In the genomic region with DNA sequence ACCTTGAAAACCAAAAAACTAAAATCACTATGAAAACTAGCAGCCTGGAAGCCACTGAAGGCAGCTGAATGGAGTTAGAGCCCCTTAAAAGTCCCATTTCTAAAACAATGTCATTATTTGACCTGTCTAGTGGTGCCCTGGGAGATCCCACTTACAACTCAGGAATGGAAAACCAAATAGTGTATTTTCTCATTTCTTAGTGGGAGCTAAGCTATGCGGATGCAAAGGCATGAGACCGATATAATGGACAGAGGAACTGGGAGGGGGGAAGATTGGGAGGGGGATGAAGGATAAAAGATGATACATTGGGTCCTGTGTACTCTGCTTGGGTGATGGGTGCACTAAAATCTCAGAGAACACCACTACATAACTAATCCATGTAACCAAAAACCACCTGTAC, we compare ENCODE assay signal across 15 cellular contexts. TPM values are rescaled to one million over a fixed set of nuclear protein-coding genes. Genes with fewer than 3 reads are reported as not detected.
DNase-seq lines count a peak whose midpoint lies in the region; ATAC-seq, FAIRE-seq and TF ChIP-seq lines count a peak whose summit lies in the region.
"Had no signal": no experiment of that assay in that cellular context is flagged by ENCODE, and none has a peak within 500 bp of the region (broad histone marks: within the 10 kb centered on the region; RNA-seq: fewer than 3 reads in every experiment).

No MANE protein-coding gene starts in this region.

- peaks cover 0 to 53% (median 42%) of the 10 kb centered on the region in 8 donors for H3K9me3 Mint-ChIP-seq in CD4-positive, alpha-beta memory T cell
- no peaks in the 10 kb centered on the region for H3K9me3 Mint-ChIP-seq in natural killer cell treated with Interleukin-12 subunit alpha and Interleukin-12 subunit beta and Interleukin-15 and Interleukin-18, amount 100 ng/mL, for 72 hours
- H3K9me3 Mint-ChIP-seq in chondrocyte (ENCODE audit: low read depth): peaks cover 14% of the 10 kb centered on the region

- H3K27me3 ChIP-seq in BLaER1 treated with 17β-estradiol and CSF1 and Interleukin-3, amounts not matched to agents 10 nM and 100 nM: no peaks in the 10 kb centered on the region
- H3K27me3 ChIP-seq in CD4-positive, alpha-beta memory T cell (ENCODE audit: insufficient read depth, low read length): no peaks in the 10 kb centered on the region
- H3K27me3 ChIP-seq in GM12878 (replicated peaks in 1 of 2; ENCODE audit: control insufficient read depth in 2 of 2, insufficient read depth in 2 of 2, low read length in 1 of 2): no peaks in the 10 kb centered on the region
- H3K27me3 ChIP-seq: BE2C had no signal

- no peaks in the 10 kb centered on the region for H3K79me2 ChIP-seq in GM12878 (ENCODE audit: control insufficient read depth, insufficient read depth, low read length)

- RAD21 ChIA-PET in GM12878 (lab: Charles Lee; ENCODE audit: unreplicated experiment): interaction anchor here (0.7 kb wide), 1 partner anchor 11 kb away, joined by 5 read pairs; no protein-coding TSS in a partner anchor

- TF ChIP-seq EP300 in GM12878 (IDR thresholded peaks at IDR 0.05; ENCODE audit: borderline replicate concordance in 1 of 2, control insufficient read depth in 1 of 2, low read depth in 2 of 2, low read length in 2 of 2): no peak

- TF ChIP-seq RAD21 in GM12878 (IDR thresholded peaks at IDR 0.05; ENCODE audit: insufficient read depth, low read depth, low read length): no peak

- H3K36me3 ChIP-seq in BLaER1 treated with 17β-estradiol and CSF1 and Interleukin-3, amounts not matched to agents 10 nM and 100 nM: no peaks in the 10 kb centered on the region
- no peaks in the 10 kb centered on the region for H3K36me3 ChIP-seq in CD4-positive, alpha-beta memory T cell (ENCODE audit: insufficient read depth, low read length)
- H3K36me3 ChIP-seq in GM12878 (ENCODE audit: control insufficient read depth in 2 of 2, insufficient read depth in 2 of 2, low read length in 1 of 2): no peaks in the 10 kb centered on the region
- H3K36me3 ChIP-seq: BE2C had no signal

- ATAC-seq in GM12878: no peak
- no peak for ATAC-seq in natural killer cell treated with Interleukin-12 subunit alpha and Interleukin-12 subunit beta and Interleukin-15 and Interleukin-18, amount 100 ng/mL, for 72 hours
- ATAC-seq in GM19452 (IDR thresholded peaks at IDR 0.05; ENCODE audit: unreplicated experiment): no peak

- POLR2A ChIA-PET in CD4-positive, alpha-beta memory T cell (lab: Charles Lee; ENCODE audit: partially characterized antibody): interaction anchor here (0.6 to 6.2 kb wide), 13 partner anchors 8 to 225 kb away, joined by 3 to 72 read pairs (median 22); partner anchors contain the start of genes GIMAP1, GIMAP2, GIMAP4 and GIMAP5
- POLR2A ChIA-PET in GM12878 (lab: Charles Lee): interaction anchor here (0.6 kb wide), 2 partner anchors 10 to 243 kb away, joined by 3 to 5 read pairs; no protein-coding TSS in a partner anchor

- H4K20me1 ChIP-seq in BLaER1 treated with 17β-estradiol and CSF1 and Interleukin-3, amounts not matched to agents 10 nM and 100 nM: no peaks in the 10 kb centered on the region
- H4K20me1 ChIP-seq in GM12878 (ENCODE audit: control insufficient read depth, insufficient read depth): no peaks in the 10 kb centered on the region

- TF ChIP-seq CTCF in GM12878 (IDR thresholded peaks at IDR 0.05 in 2 of 3, conservative IDR thresholded peaks at IDR 0.05 in 1 of 3; ENCODE audit: control insufficient read depth in 2 of 3, extremely low read depth in 1 of 3, insufficient read depth in 1 of 3, low read depth in 3 of 3, low read length in 3 of 3): no peak
- no peak for TF ChIP-seq CTCF in chondrocyte (IDR thresholded peaks at IDR 0.05)

- no TSS peak for BruUV-seq in GM12878 (replicated peaks; lab: Mats Ljungman, UMichigan)

- no peak for DNase-seq in CD4-positive, alpha-beta memory T cell
- DNase-seq in GM12878 (ENCODE audit: low read depth, low spot score) (no peak), chondrocyte (ENCODE audit: low spot score) (no peak), SW480 (ENCODE audit: low spot score) (no peak)
- DNase-seq in natural killer cell treated with Interleukin-12 subunit alpha and Interleukin-12 subunit beta and Interleukin-15 and Interleukin-18, amount 100 ng/mL, for 72 hours (ENCODE audit: low spot score): no peak
- DNase-seq: BE2C, KG1, NCI-H146 had no signal

- H3K4me1 Mint-ChIP-seq in CD4-positive, alpha-beta memory T cell: peaks cover 55 to 87% (median 70%) of the 10 kb centered on the region in 4 donors
- H3K4me1 Mint-ChIP-seq in natural killer cell treated with Interleukin-12 subunit alpha and Interleukin-12 subunit beta and Interleukin-15 and Interleukin-18, amount 100 ng/mL, for 72 hours (ENCODE audit: low read depth in 2 of 2): peaks cover 52 to 62% of the 10 kb centered on the region in 2 donors
- no peaks in the 10 kb centered on the region for H3K4me1 Mint-ChIP-seq in chondrocyte (ENCODE audit: low read depth)
- H3K4me1 Mint-ChIP-seq: brain had no signal

- peak overlapping the region; percentile 26 to 92 (median 86) for H3K27ac Mint-ChIP-seq in CD4-positive, alpha-beta memory T cell
- H3K27ac Mint-ChIP-seq in natural killer cell treated with Interleukin-12 subunit alpha and Interleukin-12 subunit beta and Interleukin-15 and Interleukin-18, amount 100 ng/mL, for 72 hours: peak overlapping the region; percentile 54 to 86
- no peak overlapping the region for H3K27ac Mint-ChIP-seq in chondrocyte (ENCODE audit: unreplicated experiment)
- H3K27ac Mint-ChIP-seq: brain had no signal

- no peak overlapping the region; the same call in 1 of the 2 replicates for H2AFZ ChIP-seq in GM12878 (ENCODE audit: control insufficient read depth, low read depth, low read length)

- intact Hi-C loops in CD4-positive, alpha-beta memory T cell (cut with micrococcal nuclease): loop anchor here (1.0 to 5.0 kb wide), 4 partner anchors 7 to 227 kb away; partner anchors contain the start of gene GIMAP7
- intact Hi-C loops in GM12878 (cut with micrococcal nuclease; ENCODE audit: unreplicated experiment): no loop called here

- 72% methylated on average over 2 of the region's 2 CpGs for WGBS in GM12878 (ENCODE audit: insufficient coverage, insufficient replicate concordance, low lambda C conversion rate, missing lambda C conversion rate)

- H3K27ac ChIP-seq in BLaER1 treated with 17β-estradiol and CSF1 and Interleukin-3, amounts not matched to agents 10 nM and 100 nM: peak overlapping the region in 3 of 11 experiments; percentile 4 to 31 (median 12); a peak in 4 of 22 replicates
- peak overlapping the region; percentile 18 for H3K27ac ChIP-seq in CD4-positive, alpha-beta memory T cell (ENCODE audit: low read depth, low read length)
- 0 out of 2 replicates have a peak overlapping the region, but pooled peaks have one; percentile 46 for H3K27ac ChIP-seq in GM12878 (ENCODE audit: control insufficient read depth, insufficient read depth)
- H3K27ac ChIP-seq: HL-60 had no signal

- TF ChIP-seq POLR2A in GM12878 (IDR thresholded peaks at IDR 0.05; ENCODE audit: low read depth, low read length): no peak

- SMC1A ChIA-PET in GM12878 (lab: Charles Lee; ENCODE audit: uncharacterized antibody, unreplicated experiment): interaction anchor here (1.7 kb wide), 1 partner anchor 15 kb away, joined by 5 read pairs; no protein-coding TSS in a partner anchor

- peak overlapping the region in 1 of 10 experiments; percentile 14; a peak in 1 of 20 replicates for H3K4me3 ChIP-seq in BLaER1 treated with 17β-estradiol and CSF1 and Interleukin-3, amounts not matched to agents 10 nM and 100 nM
- no peak overlapping the region for H3K4me3 ChIP-seq in CD4-positive, alpha-beta memory T cell (ENCODE audit: low read length in 2 of 2)
- H3K4me3 ChIP-seq in GM12878: no peak overlapping the region
- H3K4me3 ChIP-seq: smooth muscle cell had no signal

- in situ Hi-C loops in GM12878 (cut with MboI): no loop called here

- no peak for FAIRE-seq in GM12878 (lab: Jason Lieb, UNC)

- no peaks in the 10 kb centered on the region for H3K27me3 Mint-ChIP-seq in CD4-positive, alpha-beta memory T cell
- no peaks in the 10 kb centered on the region for H3K27me3 Mint-ChIP-seq in natural killer cell treated with Interleukin-12 subunit alpha and Interleukin-12 subunit beta and Interleukin-15 and Interleukin-18, amount 100 ng/mL, for 72 hours
- no peaks in the 10 kb centered on the region for H3K27me3 Mint-ChIP-seq in chondrocyte (ENCODE audit: low read depth)

- peaks cover 15 to 37% (median 18%) of the 10 kb centered on the region in 10 experiments for H3K4me1 ChIP-seq in BLaER1 treated with 17β-estradiol and CSF1 and Interleukin-3, amounts not matched to agents 10 nM and 100 nM
- peaks cover 75% of the 10 kb centered on the region for H3K4me1 ChIP-seq in CD4-positive, alpha-beta memory T cell (ENCODE audit: insufficient read depth, low read length)
- peaks cover 10% of the 10 kb centered on the region for H3K4me1 ChIP-seq in GM12878 (ENCODE audit: control insufficient read depth, insufficient read depth, low read length)
- H3K4me1 ChIP-seq: BE2C had no signal

- peaks cover 26 to 31% of the 10 kb centered on the region in 2 donors for H3K36me3 Mint-ChIP-seq in CD4-positive, alpha-beta memory T cell
- H3K36me3 Mint-ChIP-seq in natural killer cell treated with Interleukin-12 subunit alpha and Interleukin-12 subunit beta and Interleukin-15 and Interleukin-18, amount 100 ng/mL, for 72 hours: peaks cover 24% of the 10 kb centered on the region
- H3K36me3 Mint-ChIP-seq in chondrocyte (ENCODE audit: low read depth): no peaks in the 10 kb centered on the region
- H3K36me3 Mint-ChIP-seq: brain had no signal

- peak overlapping the region in 1 of 11 experiments; percentile 29; a peak in 1 of 22 replicates for H3K9ac ChIP-seq in BLaER1 treated with 17β-estradiol and CSF1 and Interleukin-3, amounts not matched to agents 10 nM and 100 nM
- H3K9ac ChIP-seq in GM12878 (ENCODE audit: control insufficient read depth, insufficient read depth, low read length): no peak overlapping the region

- CTCF ChIA-PET in CD4-positive, alpha-beta memory T cell (lab: Charles Lee; ENCODE audit: partially characterized antibody): interaction anchor here (0.6 to 0.8 kb wide), 2 partner anchors 43 to 59 kb away, joined by 4 to 7 read pairs; partner anchors contain the start of gene GIMAP6
- CTCF ChIA-PET in GM12878 (lab: Yijun Ruan, JAX): interaction anchor here (0.6 kb wide), 2 partner anchors 53 to 251 kb away, joined by 3 to 4 read pairs; no protein-coding TSS in a partner anchor

- peak overlapping the region; percentile 39 to 89 (median 61) for H3K4me3 Mint-ChIP-seq in CD4-positive, alpha-beta memory T cell
- H3K4me3 Mint-ChIP-seq in natural killer cell treated with Interleukin-12 subunit alpha and Interleukin-12 subunit beta and Interleukin-15 and Interleukin-18, amount 100 ng/mL, for 72 hours: peak overlapping the region; percentile 23
- no peak overlapping the region for H3K4me3 Mint-ChIP-seq in chondrocyte (ENCODE audit: unreplicated experiment)
- H3K4me3 Mint-ChIP-seq: brain had no signal

- H3K9me3 ChIP-seq in BLaER1 treated with 17β-estradiol and CSF1 and Interleukin-3, amounts not matched to agents 10 nM and 100 nM (replicated peaks in 1 of 11): peaks cover 0 to 15% (median 5%) of the 10 kb centered on the region in 11 experiments; a peak in 10 of 22 replicates
- no peaks in the 10 kb centered on the region for H3K9me3 ChIP-seq in CD4-positive, alpha-beta memory T cell (ENCODE audit: control insufficient read depth in 1 of 2, low read length in 2 of 2)
- H3K9me3 ChIP-seq in GM12878 (replicated peaks; ENCODE audit: control insufficient read depth, insufficient read depth, low read length): peaks cover 6% of the 10 kb centered on the region; the same call in 2 of the 3 replicates
- H3K9me3 ChIP-seq: BE2C had no signal

- H3K4me2 ChIP-seq in BLaER1 treated with 17β-estradiol and CSF1 and Interleukin-3, amounts not matched to agents 10 nM and 100 nM: peak overlapping the region; percentile 21 to 87 (median 57); a peak in 18 of 22 replicates
- H3K4me2 ChIP-seq in GM12878 (ENCODE audit: control insufficient read depth, insufficient read depth): no peak overlapping the region; the same call in none of the 2 replicates
- H3K4me2 ChIP-seq: smooth muscle cell had no signal

RNA-seq across cellular contexts. Expression of gene GIMAP2, which starts 9.8 kb away (rescaled TPM):
- 100 to 1,000 TPM; 238 to 244 TPM for total RNA-seq in CD4-positive, alpha-beta memory T cell
- 100 to 1,000 TPM in 1 of 2 donors, 10 to 100 TPM in 1; 90.0 to 110 TPM for polyA plus RNA-seq in CD4-positive, alpha-beta memory T cell
- 41.2 and 41.5 TPM in 2 replicates for total RNA-seq in GM12878 (2013; cell fraction: nucleolus; rRNA removed)
- total RNA-seq in GM12878 (2014; rRNA removed) (28.9 and 34.4 TPM in 2 replicates), GM12878 (2014; rRNA removed; fragmentation: Illumina TruSeq; extraction: Trizol) (37.0 and 37.3 TPM in 2 replicates), GM12878 (2021) (29.8 TPM in 2 replicates), chondrocyte (not detected in 3 replicates)
- 24.7 TPM for polyA plus RNA-seq in GM12878 (2011; ENCODE audit: low read depth)
- polyA plus RNA-seq in GM12878 (2011; rRNA removed) (102 and 134 TPM in 2 replicates), GM12878 (2014; fragmentation: Illumina TruSeq; extraction: Trizol) (33.8 and 49.8 TPM in 2 replicates), GM12878 (2014; fragmentation: Nextera tagmentation; extraction: Ambion mirVana) (10 to 100 TPM; 47.5 to 60.0 TPM), GM12878 (2014; rRNA removed) (25.3 and 29.2 TPM in 2 replicates), GM12878 (2016; fragmentation: Nextera tagmentation; extraction: Ambion mirVana) (10 to 100 TPM; 21.3 to 24.4 TPM)
- 47.4 and 47.6 TPM in 2 replicates for polyA plus RNA-seq in GM12878 (2011; cell fraction: cytosol; rRNA removed)
- polyA plus RNA-seq in GM12878 (2011; cell fraction: nucleus; rRNA removed): 49.5 and 50.6 TPM in 2 replicates
- 30.1 and 35.8 TPM in 2 replicates for polyA plus RNA-seq in GM12878 (2012)
- polyA minus RNA-seq in GM12878 (2011; rRNA and poly(A)+ RNA removed): 62.5 and 79.0 TPM in 2 replicates
- polyA minus RNA-seq in GM12878 (2011; cell fraction: cytosol; rRNA and poly(A)+ RNA removed): 18.5 and 20.3 TPM in 2 replicates
- 28.0 and 40.8 TPM in 2 replicates for polyA minus RNA-seq in GM12878 (2011; cell fraction: nucleus; rRNA and poly(A)+ RNA removed)
- total RNA-seq in natural killer cell treated with Interleukin-12 subunit alpha and Interleukin-12 subunit beta and Interleukin-15 and Interleukin-18, amount 100 ng/mL, for 72 hours: 10 to 100 TPM; 26.1 to 39.2 TPM
- total RNA-seq: smooth muscle cell had no signal

RNA-seq across cellular contexts. Expression of gene GIMAP1, which starts 40.7 kb away (rescaled TPM):
- 10 to 100 TPM; 93.7 to 97.6 TPM for total RNA-seq in CD4-positive, alpha-beta memory T cell
- 10 to 100 TPM; 36.6 to 69.2 TPM for polyA plus RNA-seq in CD4-positive, alpha-beta memory T cell
- total RNA-seq in GM12878 (2013; cell fraction: nucleolus; rRNA removed): 1.4 and 1.7 TPM in 2 replicates
- total RNA-seq in GM12878 (2014; rRNA removed): 1.9 and 2.3 TPM in 2 replicates
- total RNA-seq in GM12878 (2014; rRNA removed; fragmentation: Illumina TruSeq; extraction: Trizol): 1.1 and 1.4 TPM in 2 replicates
- total RNA-seq in GM12878 (2021): 1.3 and 1.4 TPM in 2 replicates
- polyA plus RNA-seq in GM12878 (2011; ENCODE audit: low read depth): 1.7 TPM
- 0.91 and 1.2 TPM in 2 replicates for polyA plus RNA-seq in GM12878 (2011; rRNA removed)
- polyA plus RNA-seq in GM12878 (2011; cell fraction: cytosol; rRNA removed): 1.0 and 1.4 TPM in 2 replicates
- polyA plus RNA-seq in GM12878 (2011; cell fraction: nucleus; rRNA removed): 0.67 and 1.2 TPM in 2 replicates
- 2.2 and 3.2 TPM in 2 replicates for polyA plus RNA-seq in GM12878 (2012)
- 1.3 and 1.4 TPM in 2 replicates for polyA plus RNA-seq in GM12878 (2014; fragmentation: Illumina TruSeq; extraction: Trizol)
- under 1 TPM; 0.16 to 0.20 TPM for polyA plus RNA-seq in GM12878 (2014; fragmentation: Nextera tagmentation; extraction: Ambion mirVana)
- polyA plus RNA-seq in GM12878 (2014; rRNA removed): 1.5 and 1.8 TPM in 2 replicates
- 1 to 10 TPM in 1 of 2 experiments, under 1 TPM in 1; 0.58 to 1.0 TPM for polyA plus RNA-seq in GM12878 (2016; fragmentation: Nextera tagmentation; extraction: Ambion mirVana)
- polyA minus RNA-seq in GM12878 (2011; rRNA and poly(A)+ RNA removed): 0.73 and 0.98 TPM in 2 replicates
- 0.27 TPM in 1 of 2 replicates, not detected in the other for polyA minus RNA-seq in GM12878 (2011; cell fraction: cytosol; rRNA and poly(A)+ RNA removed)
- 0.85 and 1.1 TPM in 2 replicates for polyA minus RNA-seq in GM12878 (2011; cell fraction: nucleus; rRNA and poly(A)+ RNA removed)
- 1 to 10 TPM; 6.6 to 8.8 TPM for total RNA-seq in natural killer cell treated with Interleukin-12 subunit alpha and Interleukin-12 subunit beta and Interleukin-15 and Interleukin-18, amount 100 ng/mL, for 72 hours
- not detected in 3 replicates for total RNA-seq in chondrocyte
- total RNA-seq: NCI-H460, osteoblast, smooth muscle cell had no signal
- polyA plus RNA-seq: smooth muscle cell had no signal

RNA-seq across cellular contexts. Expression of gene GIMAP6, which starts 43.5 kb away (rescaled TPM):
- 100 to 1,000 TPM; 158 to 173 TPM for total RNA-seq in CD4-positive, alpha-beta memory T cell
- 100 to 1,000 TPM; 115 to 154 TPM for polyA plus RNA-seq in CD4-positive, alpha-beta memory T cell
- 8.3 and 9.5 TPM in 2 replicates for total RNA-seq in GM12878 (2013; cell fraction: nucleolus; rRNA removed)
- total RNA-seq in GM12878 (2014; rRNA removed) (37.9 and 38.8 TPM in 2 replicates), GM12878 (2014; rRNA removed; fragmentation: Illumina TruSeq; extraction: Trizol) (34.6 and 34.7 TPM in 2 replicates), GM12878 (2021) (36.2 and 40.9 TPM in 2 replicates), chondrocyte (not detected in 3 replicates)
- 24.1 TPM for polyA plus RNA-seq in GM12878 (2011; ENCODE audit: low read depth)
- polyA plus RNA-seq in GM12878 (2011; rRNA removed) (49.2 and 51.4 TPM in 2 replicates), GM12878 (2014; fragmentation: Illumina TruSeq; extraction: Trizol) (37.8 and 39.0 TPM in 2 replicates), GM12878 (2014; fragmentation: Nextera tagmentation; extraction: Ambion mirVana) (1 to 10 TPM; 6.2 to 8.3 TPM), GM12878 (2014; rRNA removed) (36.0 and 36.6 TPM in 2 replicates), GM12878 (2016; fragmentation: Nextera tagmentation; extraction: Ambion mirVana) (10 to 100 TPM; 22.8 to 27.8 TPM)
- 45.1 and 46.6 TPM in 2 replicates for polyA plus RNA-seq in GM12878 (2011; cell fraction: cytosol; rRNA removed)
- polyA plus RNA-seq in GM12878 (2011; cell fraction: nucleus; rRNA removed): 29.7 and 34.6 TPM in 2 replicates
- 32.3 and 33.9 TPM in 2 replicates for polyA plus RNA-seq in GM12878 (2012)
- 42.8 and 59.7 TPM in 2 replicates for polyA minus RNA-seq in GM12878 (2011; rRNA and poly(A)+ RNA removed)
- polyA minus RNA-seq in GM12878 (2011; cell fraction: cytosol; rRNA and poly(A)+ RNA removed): 15.4 and 20.4 TPM in 2 replicates
- 23.8 and 28.7 TPM in 2 replicates for polyA minus RNA-seq in GM12878 (2011; cell fraction: nucleus; rRNA and poly(A)+ RNA removed)
- 10 to 100 TPM; 55.8 to 88.4 TPM for total RNA-seq in natural killer cell treated with Interleukin-12 subunit alpha and Interleukin-12 subunit beta and Interleukin-15 and Interleukin-18, amount 100 ng/mL, for 72 hours
- total RNA-seq: NCI-H460, smooth muscle cell had no signal
- polyA plus RNA-seq: smooth muscle cell had no signal

Comparison
In these comparisons a context has a peak if more than half of its experiments do, and no peak if none do; other contexts are left out.
1. RNA of gene GIMAP2, which starts 9.8 kb away (total RNA-seq): 238 to 244 TPM in CD4-positive, alpha-beta memory T cell, 26.1 to 39.2 TPM in natural killer cell treated with Interleukin-12 subunit alpha and Interleukin-12 subunit beta and Interleukin-15 and Interleukin-18, amount 100 ng/mL, for 72 hours and 28.9 to 41.5 TPM in GM12878; not detected in chondrocyte; every median in the first group is over 10 times any median in the second.
2. RNA of gene GIMAP1, which starts 40.7 kb away (total RNA-seq): 93.7 to 97.6 TPM in CD4-positive, alpha-beta memory T cell; 6.6 to 8.8 TPM in natural killer cell treated with Interleukin-12 subunit alpha and Interleukin-12 subunit beta and Interleukin-15 and Interleukin-18, amount 100 ng/mL, for 72 hours, 1.1 to 2.3 TPM in GM12878 and not detected in chondrocyte; every median in the first group is over 4 times any median in the second.